In the genomic region with DNA sequence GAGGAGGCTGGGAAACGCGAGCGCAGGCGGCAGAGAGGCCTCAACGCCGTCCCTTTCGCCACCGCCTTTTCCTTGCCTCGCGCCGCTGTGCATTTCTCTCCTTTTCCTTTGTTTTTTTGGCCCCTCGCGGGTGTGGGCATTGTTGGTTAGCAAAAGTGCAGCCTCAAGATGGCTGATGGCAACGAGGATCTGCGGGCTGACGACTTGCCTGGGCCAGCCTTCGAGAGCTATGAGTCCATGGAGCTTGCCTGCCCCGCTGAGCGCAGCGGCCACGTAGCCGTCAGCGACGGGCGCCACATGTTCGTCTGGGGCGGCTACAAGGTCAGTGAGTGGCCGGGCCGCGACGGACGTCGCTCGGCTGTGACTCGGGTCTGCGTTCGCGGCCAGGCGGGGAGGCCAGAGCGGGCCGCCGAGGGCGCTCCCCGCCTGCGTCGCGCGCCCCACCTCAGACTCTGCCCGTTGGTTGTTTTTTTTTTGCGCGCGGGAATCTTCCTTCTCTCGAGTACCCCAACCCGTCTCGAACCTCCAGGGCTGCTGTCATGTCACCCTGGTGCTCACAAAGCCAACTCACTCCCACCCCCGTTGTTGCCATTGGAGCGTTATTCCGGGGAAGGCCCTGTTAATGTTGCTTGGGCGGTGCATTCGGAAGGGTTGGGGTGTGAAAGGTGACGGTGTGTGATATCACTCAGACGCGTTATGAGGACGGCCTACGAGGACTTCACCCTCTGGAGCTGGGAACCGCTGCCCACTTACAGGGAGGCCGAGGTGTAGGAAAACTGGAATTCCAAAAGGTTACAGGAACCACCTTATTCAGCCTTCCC, we compare ENCODE assay signal across 8 cellular contexts. TPM values are rescaled to one million over a fixed set of nuclear protein-coding genes. Genes with fewer than 3 reads are reported as not detected.
DNase-seq lines count a peak whose midpoint lies in the region; ATAC-seq, FAIRE-seq and TF ChIP-seq lines count a peak whose summit lies in the region.

No MANE protein-coding gene starts in this region.

- 0% methylated on average over 65 to 67 of the region's 67 CpGs for WGBS in pancreas, 2 donors
- WGBS in thyroid gland, 2 donors: 1% methylated on average over 40 to 51 of the region's 67 CpGs

- DNase-seq in CD8-positive, alpha-beta T cell: peak; percentile 44 to 85 (median 61)
- peak; percentile 40 for DNase-seq in SK-MEL-5 (ENCODE audit: low read depth, low spot score)
- DNase-seq in activated naive CD4-positive, alpha-beta T cell treated with anti-CD3 and anti-CD28 coated beads, Interleukin-2, amount 10 ng/mL, durations not matched to agents 7 days and 5 days: peak; percentile 81
- DNase-seq in head of caudate nucleus: peak; percentile 32 to 86 (median 66)
- peak; percentile 50 to 85 (median 70) for DNase-seq in pancreas
- DNase-seq in thyroid gland: peak; percentile 56 to 64

- CTCF ChIA-PET in CD8-positive, alpha-beta T cell (lab: Charles Lee): interaction anchor here (0.6 to 3.3 kb wide), 8 partner anchors 43 to 147 kb away, joined by 3 to 17 read pairs (median 3); a partner anchor contains a TSS
- CTCF ChIA-PET in activated naive CD4-positive, alpha-beta T cell treated with anti-CD3 and anti-CD28 coated beads, Interleukin-2, amount 10 ng/mL, durations not matched to agents 7 days and 5 days (lab: Charles Lee): interaction anchor here (0.9 to 2.8 kb wide), 6 partner anchors 9 to 134 kb away, joined by 3 to 15 read pairs (median 4); a partner anchor contains a TSS

- H3K4me1 Mint-ChIP-seq in CD8-positive, alpha-beta T cell (ENCODE audit: low read depth): peaks cover 38% of the 10 kb centered on the region
- H3K4me1 Mint-ChIP-seq in activated naive CD4-positive, alpha-beta T cell treated with anti-CD3 and anti-CD28 coated beads, Interleukin-2, amount 10 ng/mL, durations not matched to agents 7 days and 5 days: peaks cover 36% of the 10 kb centered on the region

- POLR2A ChIA-PET in CD8-positive, alpha-beta T cell (lab: Charles Lee): interaction anchor here (0.6 to 4.5 kb wide), 28 partner anchors 13 to 348 kb away, joined by 3 to 73 read pairs (median 4); a partner anchor contains a TSS

- H3K9me3 Mint-ChIP-seq in CD8-positive, alpha-beta T cell: no peaks in the 10 kb centered on the region
- H3K9me3 Mint-ChIP-seq in activated naive CD4-positive, alpha-beta T cell treated with anti-CD3 and anti-CD28 coated beads, Interleukin-2, amount 10 ng/mL, durations not matched to agents 7 days and 5 days: no peaks in the 10 kb centered on the region

- H3K4me3 ChIP-seq in CD8-positive, alpha-beta T cell (ENCODE audit: low read depth, low read length): peak overlapping the region; percentile 78
- H3K4me3 ChIP-seq in pancreas (peak overlapping the region; percentile 59 to 99 (median 82)), thyroid gland (replicated peaks in 1 of 3) (peak overlapping the region; percentile 76 to 100 (median 96))

- H3K27ac ChIP-seq in CD8-positive, alpha-beta T cell (ENCODE audit: low read depth, low read length): peak overlapping the region; percentile 94
- H3K27ac ChIP-seq in pancreas (peak overlapping the region; percentile 84 to 97 (median 96)), thyroid gland (peak overlapping the region; percentile 99 to 100 (median 99))

- TF ChIP-seq POLR2A in thyroid gland (IDR thresholded peaks at IDR 0.05): peak in 1 of 2 donors; percentile 61

- H3K4me3 Mint-ChIP-seq in CD8-positive, alpha-beta T cell: peak overlapping the region; percentile 98
- peak overlapping the region; percentile 98 for H3K4me3 Mint-ChIP-seq in activated naive CD4-positive, alpha-beta T cell treated with anti-CD3 and anti-CD28 coated beads, Interleukin-2, amount 10 ng/mL, durations not matched to agents 7 days and 5 days

- TF ChIP-seq CTCF in CD8-positive, alpha-beta T cell (IDR thresholded peaks at IDR 0.05): no peak
- TF ChIP-seq CTCF in pancreas (IDR thresholded peaks at IDR 0.05): no peak
- TF ChIP-seq CTCF in thyroid gland (IDR thresholded peaks at IDR 0.05): no peak

- in situ Hi-C loops in SK-MEL-5 (cut with HindIII; ENCODE audit: low pct_unique_long_range_greater_than_20kb, low sequenced_read_pairs): no loop called here

- peaks cover 16% of the 10 kb centered on the region for H3K36me3 Mint-ChIP-seq in CD8-positive, alpha-beta T cell
- H3K36me3 Mint-ChIP-seq in activated naive CD4-positive, alpha-beta T cell treated with anti-CD3 and anti-CD28 coated beads, Interleukin-2, amount 10 ng/mL, durations not matched to agents 7 days and 5 days: peaks cover 7% of the 10 kb centered on the region

- H3K27me3 Mint-ChIP-seq in CD8-positive, alpha-beta T cell (ENCODE audit: low read depth): no peaks in the 10 kb centered on the region
- H3K27me3 Mint-ChIP-seq in activated naive CD4-positive, alpha-beta T cell treated with anti-CD3 and anti-CD28 coated beads, Interleukin-2, amount 10 ng/mL, durations not matched to agents 7 days and 5 days: no peaks in the 10 kb centered on the region

- FAIRE-seq in pancreas (lab: Jason Lieb, UNC): no peak

- H3K27me3 ChIP-seq in CD8-positive, alpha-beta T cell (ENCODE audit: insufficient read depth, low read length): no peaks in the 10 kb centered on the region
- H3K27me3 ChIP-seq in pancreas (no peaks in the 10 kb centered on the region), thyroid gland (no peaks in the 10 kb centered on the region)

- H3K27ac Mint-ChIP-seq in CD8-positive, alpha-beta T cell: peak overlapping the region; percentile 100
- H3K27ac Mint-ChIP-seq in activated naive CD4-positive, alpha-beta T cell treated with anti-CD3 and anti-CD28 coated beads, Interleukin-2, amount 10 ng/mL, durations not matched to agents 7 days and 5 days: peak overlapping the region; percentile 100

- intact Hi-C loops in CD8-positive, alpha-beta T cell (cut with DNase I, micrococcal nuclease): loop anchor here (1.0 to 5.0 kb wide), 11 partner anchors 80 to 544 kb away; a partner anchor contains a TSS
- intact Hi-C loops in head of caudate nucleus (cut with DNase I): loop anchor here (5.0 to 10.0 kb wide), 2 partner anchors 86 to 136 kb away; a partner anchor contains a TSS
- intact Hi-C loops in pancreas (cut with DNase I): loop anchor here in 1 of 3 donors (5.0 kb wide), 1 partner anchor 136 kb away; no protein-coding TSS in a partner anchor
- intact Hi-C loops in thyroid gland (cut with DNase I): loop anchor here (5.0 to 10.0 kb wide), 2 partner anchors 74 to 131 kb away; a partner anchor contains a TSS

- peak; percentile 64 for ATAC-seq in CD8-positive, alpha-beta T cell
- ATAC-seq in GM19397 (IDR thresholded peaks at IDR 0.05; ENCODE audit: unreplicated experiment) (peak; percentile 29), HG03558 (IDR thresholded peaks at IDR 0.05; ENCODE audit: extremely low read depth, unreplicated experiment) (peak; percentile 8), pancreas (peak; percentile 28 to 47 (median 38))

- peaks cover 29% of the 10 kb centered on the region for H3K4me1 ChIP-seq in CD8-positive, alpha-beta T cell (ENCODE audit: insufficient read depth, low read length)
- H3K4me1 ChIP-seq in pancreas (peaks cover 6 to 24% (median 16%) of the 10 kb centered on the region in 3 donors), thyroid gland (peaks cover 14 to 27% of the 10 kb centered on the region in 2 donors)

- H3K9me3 ChIP-seq in CD8-positive, alpha-beta T cell (ENCODE audit: low read length): no peaks in the 10 kb centered on the region
- H3K9me3 ChIP-seq in pancreas: no peaks in the 10 kb centered on the region
- H3K9me3 ChIP-seq in thyroid gland: no peaks in the 10 kb centered on the region

- H3K36me3 ChIP-seq in CD8-positive, alpha-beta T cell (ENCODE audit: insufficient read depth, low read length): no peaks in the 10 kb centered on the region
- H3K36me3 ChIP-seq in pancreas (peaks cover 0 to 7% (median 0%) of the 10 kb centered on the region in 3 donors), thyroid gland (peaks cover 0 to 7% of the 10 kb centered on the region in 2 donors)

RNA-seq across cellular contexts. Expression of a gene that starts 0.6 kb away (rescaled TPM):
- 100 to 1,000 TPM; 121 to 122 TPM for total RNA-seq in CD8-positive, alpha-beta T cell
- total RNA-seq in SK-MEL-5 (2014; rRNA removed; shearing (Covaris generic)): 59.6 and 65.8 TPM in 2 replicates
- 21.2 and 24.7 TPM in 2 replicates for polyA plus RNA-seq in SK-MEL-5 (2015; cell fraction: cytosol; rRNA removed)
- 87.0 and 91.2 TPM in 2 replicates for polyA plus RNA-seq in SK-MEL-5 (2015; cell fraction: nucleus; rRNA removed)
- total RNA-seq in pancreas (10 to 100 TPM; 25.4 to 50.9 (median 45.4) TPM), thyroid gland (100 to 1,000 TPM; 101 to 165 (median 133) TPM)
- 10 to 100 TPM; 31.1 to 58.9 TPM for polyA plus RNA-seq in pancreas

Comparison
In these comparisons a context has a peak if more than half of its experiments do, and no peak if none do; other contexts are left out.
1. Peak in every context shown above with its lines: DNase-seq, ATAC-seq, H3K4me3 ChIP-seq and H3K27ac ChIP-seq.
2. ATAC-seq: peak in every context shown above with its lines; median percentile 64 in CD8-positive, alpha-beta T cell; 38 in pancreas; 29 in GM19397; 8 in HG03558.